Comparison of ENCODE assay signal across 20 cellular contexts in genomic region chr11:85672111-85672875, GRCh38. TPM values are rescaled to one million over a fixed set of nuclear protein-coding genes. Genes with fewer than 3 reads are reported as not detected.
"Had no signal": no experiment of that assay in that cellular context is flagged by ENCODE, and none has a peak within 500 bp of the region (broad histone marks: within the 10 kb centered on the region; RNA-seq: fewer than 3 reads in every experiment).

No MANE protein-coding gene starts in this region.

- H3K9me3 Mint-ChIP-seq: effector memory CD8-positive, alpha-beta T cell had no signal

- H3K27me3 Mint-ChIP-seq: naive thymus-derived CD8-positive, alpha-beta T cell; stimulated activated naive CD8-positive, alpha-beta T cell treated with anti-CD3 and anti-CD28 coated beads, Interleukin-15, Interleukin-2, amounts not matched to agents 100 ng/mL and 50 ng/mL, for 24 hours had no signal

- H3K27ac Mint-ChIP-seq: activated naive CD8-positive, alpha-beta T cell treated with anti-CD3 and anti-CD28 coated beads, Interleukin-2, amount 10 ng/mL, durations not matched to agents 7 days and 5 days; activated T-helper 2 cell treated with anti-CD3 and anti-CD28 coated beads, Interferon-gamma antibody, Interleukin-2, Interleukin-4, amounts not matched to agents 10 μg/mL and 5 μg/mL and 100 μg/mL, durations not matched to agents 14 hours and 24 hours and 36 hours; effector memory CD8-positive, alpha-beta T cell; naive thymus-derived CD8-positive, alpha-beta T cell; stimulated activated naive CD8-positive, alpha-beta T cell treated with anti-CD3 and anti-CD28 coated beads, Interleukin-15, Interleukin-2, amounts not matched to agents 100 ng/mL and 50 ng/mL, for 24 hours had no signal

- ATAC-seq: body of pancreas; effector memory CD8-positive, alpha-beta T cell; left cardiac atrium; naive thymus-derived CD8-positive, alpha-beta T cell; psoas muscle; right cardiac atrium had no signal

- H3K4me1 Mint-ChIP-seq: naive thymus-derived CD8-positive, alpha-beta T cell had no signal

- H3K4me3 Mint-ChIP-seq: activated naive CD8-positive, alpha-beta T cell treated with anti-CD3 and anti-CD28 coated beads, Interleukin-2, amount 10 ng/mL, durations not matched to agents 7 days and 5 days; effector memory CD8-positive, alpha-beta T cell; naive thymus-derived CD8-positive, alpha-beta T cell; stimulated activated naive CD8-positive, alpha-beta T cell treated with anti-CD3 and anti-CD28 coated beads, Interleukin-15, Interleukin-2, amounts not matched to agents 100 ng/mL and 50 ng/mL, for 24 hours had no signal

- DNase-seq: activated CD4-positive, alpha-beta T cell treated with anti-CD3 and anti-CD28 coated beads, Interleukin-2, amount 50 U/mL, for 1 hour; activated naive CD4-positive, alpha-beta T cell treated with Interleukin-2 at 50 U/mL for 16 hours; activated naive CD8-positive, alpha-beta T cell treated with anti-CD3 and anti-CD28 coated beads, Interleukin-2, amount 10 ng/mL, durations not matched to agents 7 days and 5 days; amygdala; body of pancreas; effector memory CD8-positive, alpha-beta T cell; esophagus squamous epithelium; left cardiac atrium; naive thymus-derived CD8-positive, alpha-beta T cell; ovary; psoas muscle; right cardiac atrium; stimulated activated CD4-positive, alpha-beta T cell treated with anti-CD3 and anti-CD28 coated beads, Interleukin-2, amount 100 ng/mL, for 24 hours; T-helper 9 cell; transverse colon; uterus had no signal

RNA-seq across cellular contexts. Expression of gene CCDC89, which starts 13.7 kb away (rescaled TPM):
- total RNA-seq: activated CD8-positive, alpha-beta memory T cell treated with anti-CD3 and anti-CD28 coated beads for 36 hours; activated T-helper 2 cell treated with anti-CD3 and anti-CD28 coated beads, Interferon-gamma antibody, Interleukin-2, Interleukin-4, amounts not matched to agents 10 μg/mL and 5 μg/mL and 100 μg/mL, durations not matched to agents 14 hours and 24 hours and 36 hours; body of pancreas; dermis microvascular lymphatic vessel endothelial cell had no signal
- polyA plus RNA-seq: naive thymus-derived CD8-positive, alpha-beta T cell had no signal
